In genomic region chr16:80526418-80527061, GRCh38 we compare ENCODE assay signal across 8 cellular contexts. TPM values are rescaled to one million over a fixed set of nuclear protein-coding genes. Genes with fewer than 3 reads are reported as not detected.
DNase-seq lines count a peak whose midpoint lies in the region; ATAC-seq and TF ChIP-seq lines count a peak whose summit lies in the region.

No MANE protein-coding gene starts in this region.

- H3K9ac ChIP-seq in PC-3 (ENCODE audit: low read length), result no peak overlapping the region
- no peak overlapping the region for H3K9ac ChIP-seq in trophoblast cell (ENCODE audit: low read length)

- H3K27me3 ChIP-seq in PC-3 (ENCODE audit: low read length) (no peaks in the 10 kb centered on the region), trophoblast cell (ENCODE audit: insufficient read depth, low read length) (no peaks in the 10 kb centered on the region)

- no peaks in the 10 kb centered on the region for H4K20me1 ChIP-seq in PC-3 (ENCODE audit: low read length)

- POLR2A ChIA-PET in PC-3 (lab: Charles Lee; ENCODE audit: unreplicated experiment), result interaction anchor here (0.6 kb wide), 1 partner anchor 463 kb away, joined by 4 read pairs; no protein-coding TSS in a partner anchor

- H3K79me2 ChIP-seq in PC-3 (ENCODE audit: low read length) (no peaks in the 10 kb centered on the region), trophoblast cell (ENCODE audit: control insufficient read depth, insufficient read depth, low read length, poor library complexity) (no peaks in the 10 kb centered on the region)

- no peak overlapping the region for H4K8ac ChIP-seq in trophoblast cell (ENCODE audit: low read depth, low read length)

- H3K27ac ChIP-seq in PC-3 (ENCODE audit: low read length) (no peak overlapping the region), trophoblast cell (ENCODE audit: low read depth, low read length) (no peak overlapping the region)

- no peak overlapping the region for H2BK12ac ChIP-seq in trophoblast cell (ENCODE audit: low read length)

- H3K23ac ChIP-seq in trophoblast cell (ENCODE audit: low read length), result no peak overlapping the region

- DNase-seq in Right ventricle myocardium superior, result no peak
- DNase-seq in Right ventricle myocardium inferior (ENCODE audit: missing footprints), result no peak
- peak; percentile 71 for DNase-seq in PC-3
- peak; percentile 20 for DNase-seq in activated T-helper 1 cell treated with Interleukin-2 at 50 U/mL for 16 hours (ENCODE audit: low read depth)
- peak; percentile 75 for DNase-seq in fibroblast of the aortic adventitia (ENCODE audit: low read depth)
- DNase-seq in trophoblast cell, result peak; percentile 61 to 90

- H4K12ac ChIP-seq in trophoblast cell (ENCODE audit: low read depth, low read length), result no peak overlapping the region

- no CpG with 5 or more reads among the region's 6 CpGs for WGBS in trophoblast cell (ENCODE audit: extremely low coverage, insufficient coverage, insufficient read length)

- H3K4ac ChIP-seq in trophoblast cell (ENCODE audit: low read depth, low read length), result no peak overlapping the region

- H3K4me2 ChIP-seq in PC-3 (ENCODE audit: low read length) (peak overlapping the region; percentile 71), trophoblast cell (ENCODE audit: low read length) (no peak overlapping the region)

- no peak overlapping the region for H2BK120ac ChIP-seq in trophoblast cell (ENCODE audit: insufficient read depth, low read length, poor library complexity)

- CTCF ChIA-PET in PC-3 (lab: Charles Lee), result interaction anchor here (0.6 kb wide), 2 partner anchors 141 to 319 kb away, joined by 3 to 4 read pairs; no protein-coding TSS in a partner anchor

- no TSS peak for BruUV-seq in PC-3 (replicated peaks; lab: Mats Ljungman, UMichigan)

- no peaks in the 10 kb centered on the region for H3K79me1 ChIP-seq in trophoblast cell (ENCODE audit: low read length)

- H3F3A ChIP-seq in PC-3 (ENCODE audit: low read length, unreplicated experiment), result no peaks in the 10 kb centered on the region

- ATAC-seq in Right ventricle myocardium superior (ENCODE audit: poor library complexity) (peak; percentile 49), Right ventricle myocardium inferior (no peak), HG03159 (IDR thresholded peaks at IDR 0.05; ENCODE audit: unreplicated experiment) (peak; percentile 72), PC-3 (no peak), GM21723 (IDR thresholded peaks at IDR 0.05; ENCODE audit: unreplicated experiment) (no peak)

- H3K4me3 ChIP-seq in PC-3 (ENCODE audit: low read length) (peak overlapping the region; percentile 38; the same call in 1 of the 2 replicates), fibroblast of the aortic adventitia (ENCODE audit: low read depth, low read length) (no peak overlapping the region), trophoblast cell (ENCODE audit: low read depth, low read length) (no peak overlapping the region)

- H2BK5ac ChIP-seq in trophoblast cell (ENCODE audit: low read depth, low read length, poor library complexity), result no peak overlapping the region

- no peaks in the 10 kb centered on the region for H3K9me3 ChIP-seq in PC-3 (ENCODE audit: low read length)
- H3K9me3 ChIP-seq in trophoblast cell (ENCODE audit: insufficient read depth, low read depth, low read length), result no peaks in the 10 kb centered on the region

- 0 out of 2 replicates have a peak, but pooled peaks cover 4% of the 10 kb centered on the region for H3K4me1 ChIP-seq in PC-3 (ENCODE audit: insufficient read depth, low read length)
- no peaks in the 10 kb centered on the region for H3K4me1 ChIP-seq in trophoblast cell (ENCODE audit: control insufficient read depth in 1 of 2, insufficient read depth in 2 of 2, low read length in 2 of 2)

- no peaks in the 10 kb centered on the region for H3K9me2 ChIP-seq in PC-3 (replicated peaks; ENCODE audit: low read length)

- no peak overlapping the region for H4K91ac ChIP-seq in trophoblast cell (ENCODE audit: low read depth, low read length)

- no peak overlapping the region for H2AK5ac ChIP-seq in trophoblast cell (ENCODE audit: low read length)

- H3K18ac ChIP-seq in trophoblast cell (ENCODE audit: low read length), result no peak overlapping the region

- H3K36me3 ChIP-seq in PC-3 (ENCODE audit: low read depth, low read length) (no peaks in the 10 kb centered on the region; the same call in 1 of the 2 replicates), trophoblast cell (ENCODE audit: control insufficient read depth in 1 of 2, insufficient read depth in 2 of 2, low read length in 2 of 2) (no peaks in the 10 kb centered on the region)

- H3K14ac ChIP-seq in trophoblast cell (ENCODE audit: low read length), result no peak overlapping the region

- TF ChIP-seq CTCF in PC-3 (conservative IDR thresholded peaks at IDR 0.05; ENCODE audit: low read depth, low read length) (peak; percentile 75), fibroblast of the aortic adventitia (IDR thresholded peaks at IDR 0.05; ENCODE audit: insufficient read depth, low read length) (peak; percentile 84)

- intact Hi-C loops in Right ventricle myocardium superior (cut with DNase I), result no loop called here
- intact Hi-C loops in Right ventricle myocardium inferior (cut with DNase I), result no loop called here
- intact Hi-C loops in PC-3 (cut with micrococcal nuclease), result no loop called here

- peak overlapping the region; percentile 71 for H2AFZ ChIP-seq in PC-3 (ENCODE audit: low read length)
- no peak overlapping the region for H2AFZ ChIP-seq in trophoblast cell (ENCODE audit: insufficient read depth, low read length, poor library complexity)

RNA-seq across cellular contexts. Expression of gene DYNLRB2, which starts 14.3 kb away (rescaled TPM):
- total RNA-seq in Right ventricle myocardium superior, result 1.1 TPM
- total RNA-seq in Right ventricle myocardium inferior, result not detected
- total RNA-seq in PC-3 (2014; rRNA removed), result 1.3 and 1.8 TPM in 2 replicates
- not detected in 2 replicates for total RNA-seq in fibroblast of the aortic adventitia (ENCODE audit: low replicate concordance)
- polyA plus RNA-seq in trophoblast cell (2013), result 0.10 TPM in 1 of 2 replicates, not detected in the other

Comparison
In these comparisons a context has a peak if more than half of its experiments do, and no peak if none do; other contexts are left out.
1. ATAC-seq: peak in Right ventricle myocardium superior (single experiment) and HG03159 (single experiment); none in Right ventricle myocardium inferior (single experiment), PC-3 (single experiment) and GM21723 (single experiment).
2. DNase-seq: peak in PC-3 (single experiment), activated T-helper 1 cell treated with Interleukin-2 at 50 U/mL for 16 hours (single experiment), fibroblast of the aortic adventitia (single experiment) and trophoblast cell (2 of 2); none in Right ventricle myocardium superior (single experiment) and Right ventricle myocardium inferior (single experiment).